8 cellular contexts compared by ENCODE assay signal in the genomic region with DNA sequence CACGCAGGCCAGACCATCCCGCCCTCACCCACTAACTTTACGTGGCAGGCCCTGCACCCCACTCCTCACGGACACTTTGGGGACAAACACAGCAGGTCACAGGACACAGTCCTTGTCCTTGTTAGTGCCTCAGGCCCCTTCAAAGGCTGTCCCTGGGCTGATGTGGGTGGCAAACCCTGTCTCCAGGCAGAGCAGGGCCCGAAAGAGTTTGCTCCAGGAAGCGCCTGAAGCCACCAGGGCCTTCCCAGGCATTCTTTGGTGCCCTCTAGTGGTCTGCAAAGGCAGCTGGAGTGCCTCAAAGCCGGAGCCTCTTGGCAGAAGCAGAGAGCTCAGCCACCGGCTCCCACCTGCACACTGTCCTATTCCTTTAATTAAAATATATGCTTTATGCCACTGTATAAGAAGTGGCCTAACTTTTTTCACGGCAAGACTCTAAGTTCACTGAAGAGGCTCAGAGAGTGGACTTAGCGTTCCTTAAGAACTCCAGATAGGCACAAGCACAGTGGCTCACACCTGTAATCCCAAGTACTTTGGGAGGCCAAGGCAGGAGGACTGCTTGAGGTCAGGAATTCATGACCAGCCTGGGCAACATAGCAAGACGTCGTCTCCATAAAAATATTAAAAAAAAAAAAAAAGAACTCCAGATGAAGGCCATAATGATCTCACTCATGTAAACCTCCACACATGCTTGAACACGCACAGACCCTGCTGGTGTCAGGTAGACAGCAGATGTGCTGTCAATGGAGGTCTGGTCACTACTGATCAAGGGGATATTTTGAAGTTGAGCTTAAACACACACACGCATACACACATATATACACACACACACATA. TPM values are rescaled to one million over a fixed set of nuclear protein-coding genes. Genes with fewer than 3 reads are reported as not detected.
DNase-seq lines count a peak whose midpoint lies in the region; ATAC-seq, FAIRE-seq and TF ChIP-seq lines count a peak whose summit lies in the region.

No MANE protein-coding gene starts in this region.

- no peak for ATAC-seq in GM18498 (IDR thresholded peaks at IDR 0.05; ENCODE audit: unreplicated experiment)

- H3K27me3 ChIP-seq in osteoblast (ENCODE audit: insufficient read depth, low read length): no peaks in the 10 kb centered on the region

- DNase-seq in DMS79 (lab: John Stamatoyannopoulos, UW) (peak; percentile 57), KG1 (lab: John Stamatoyannopoulos, UW) (peak; percentile 82), SK-N-DZ (ENCODE audit: low spot score) (peak; percentile 74), frontal cortex (ENCODE audit: low spot score in 2 of 2) (peak; percentile 57 to 85), osteoblast (ENCODE audit: insufficient read length, low spot score, missing footprints) (peak; percentile 94), superior temporal gyrus (ENCODE audit: extremely low spot score) (peak; percentile 90)
- peak; percentile 37 to 70 (median 54) for DNase-seq in activated naive CD4-positive, alpha-beta T cell (lab: John Stamatoyannopoulos, UW)

- H3K4me3 ChIP-seq in osteoblast (ENCODE audit: insufficient read depth, low read length): no peak overlapping the region

- peaks cover 5% of the 10 kb centered on the region for H4K20me1 ChIP-seq in osteoblast (ENCODE audit: insufficient read depth, low read length)

- FAIRE-seq in frontal cortex (lab: Jason Lieb, UNC): no peak

- H3K36me3 ChIP-seq in osteoblast (ENCODE audit: insufficient read depth, low read length): peaks cover 25% of the 10 kb centered on the region

- TF ChIP-seq CTCF in osteoblast (IDR thresholded peaks at IDR 0.05; ENCODE audit: extremely low read depth, low read depth, low read length): peak; percentile 96

- H3K9me3 ChIP-seq in osteoblast (ENCODE audit: low read depth, low read length): no peaks in the 10 kb centered on the region

- H3K4me1 ChIP-seq in osteoblast (ENCODE audit: insufficient read depth, low read length): peaks cover 65% of the 10 kb centered on the region

- H3K27ac ChIP-seq in osteoblast (ENCODE audit: low read depth, low read length): peak overlapping the region; percentile 96

- H3K4me2 ChIP-seq in osteoblast (ENCODE audit: insufficient read depth, low read length): peak overlapping the region; percentile 49

- H2AFZ ChIP-seq in osteoblast (ENCODE audit: low read length): no peak overlapping the region

- H3K79me2 ChIP-seq in osteoblast (ENCODE audit: insufficient read depth, low read length): peaks cover 19% of the 10 kb centered on the region

RNA-seq across cellular contexts. Expression of a gene that starts 11.1 kb away (rescaled TPM):
- polyA plus RNA-seq in SK-N-DZ (2014; cell fraction: cytosol; rRNA removed): 19.5 and 21.5 TPM in 2 replicates
- 13.6 and 39.4 TPM in 2 replicates for polyA plus RNA-seq in SK-N-DZ (2014; cell fraction: nucleus; rRNA removed)
- 17.9 TPM for total RNA-seq in frontal cortex
- 17.4 and 18.6 TPM in 2 replicates for total RNA-seq in osteoblast

RNA-seq across cellular contexts. Expression of a gene that starts 36.5 kb away (rescaled TPM):
- polyA plus RNA-seq in SK-N-DZ (2014; cell fraction: cytosol; rRNA removed): 15.8 and 17.4 TPM in 2 replicates
- 7.4 and 8.6 TPM in 2 replicates for polyA plus RNA-seq in SK-N-DZ (2014; cell fraction: nucleus; rRNA removed)
- total RNA-seq in frontal cortex: 11.0 TPM
- total RNA-seq in osteoblast: 15.9 and 16.3 TPM in 2 replicates

RNA-seq across cellular contexts. Expression of a gene that starts 58.6 kb away (rescaled TPM):
- polyA plus RNA-seq in SK-N-DZ (2014; cell fraction: cytosol; rRNA removed): 449 and 520 TPM in 2 replicates
- polyA plus RNA-seq in SK-N-DZ (2014; cell fraction: nucleus; rRNA removed): 283 and 285 TPM in 2 replicates
- total RNA-seq in frontal cortex (205 TPM), osteoblast (393 and 412 TPM in 2 replicates)
